25 cellular contexts compared by ENCODE assay signal in genomic region chr1:237191403-237191802, GRCh38.
DNase-seq lines count a peak whose midpoint lies in the region; ATAC-seq and TF ChIP-seq lines count a peak whose summit lies in the region.
"Had no signal": no experiment of that assay in that cellular context is flagged by ENCODE, and none has a peak within 500 bp of the region (broad histone marks: within the 10 kb centered on the region; RNA-seq: fewer than 3 reads in every experiment).

No MANE protein-coding gene starts in this region.

- H3K36me3 ChIP-seq in cardiac muscle cell, result no peaks in the 10 kb centered on the region
- H3K36me3 ChIP-seq in heart left ventricle, result no peaks in the 10 kb centered on the region
- H3K36me3 ChIP-seq in GM23338 (ENCODE audit: insufficient read depth), result no peaks in the 10 kb centered on the region
- no peaks in the 10 kb centered on the region for H3K36me3 ChIP-seq in suprapubic skin
- H3K36me3 ChIP-seq: BE2C, BLaER1 had no signal

- TF ChIP-seq POLR2A in heart left ventricle (IDR thresholded peaks at IDR 0.05), result no peak
- TF ChIP-seq POLR2A in suprapubic skin (IDR thresholded peaks at IDR 0.05), result no peak

- H3K4me3 ChIP-seq in cardiac muscle cell, result no peak overlapping the region
- H3K4me3 ChIP-seq in heart left ventricle, result no peak overlapping the region
- no peak overlapping the region for H3K4me3 ChIP-seq in GM23338
- H3K4me3 ChIP-seq in suprapubic skin, result no peak overlapping the region
- H3K4me3 ChIP-seq: A549, BLaER1 had no signal

- H3K4me1 ChIP-seq in cardiac muscle cell (ENCODE audit: low read depth), result peaks cover 8% of the 10 kb centered on the region
- peaks cover 0 to 85% (median 15%) of the 10 kb centered on the region in 12 donors for H3K4me1 ChIP-seq in heart left ventricle
- peaks cover 12% of the 10 kb centered on the region; the same call in 1 of the 2 replicates for H3K4me1 ChIP-seq in GM23338 (ENCODE audit: insufficient read depth)
- H3K4me1 ChIP-seq in suprapubic skin, result no peaks in the 10 kb centered on the region
- H3K4me1 ChIP-seq: A549, BE2C, BLaER1 had no signal

- TF ChIP-seq EP300 in suprapubic skin (IDR thresholded peaks at IDR 0.05), result no peak

- no peak for TF ChIP-seq CTCF in cardiac muscle cell (IDR thresholded peaks at IDR 0.05; ENCODE audit: low read depth, low read length)
- no peak for TF ChIP-seq CTCF in heart left ventricle (IDR thresholded peaks at IDR 0.05)
- no peak for TF ChIP-seq CTCF in GM23338 (conservative IDR thresholded peaks at IDR 0.05; ENCODE audit: low read depth in 2 of 2)
- no peak for TF ChIP-seq CTCF in suprapubic skin (IDR thresholded peaks at IDR 0.05)

- peaks cover 47% of the 10 kb centered on the region for H3K79me2 ChIP-seq in GM23338 (replicated peaks; ENCODE audit: insufficient read depth)

- no peaks in the 10 kb centered on the region for H3K27me3 ChIP-seq in cardiac muscle cell
- H3K27me3 ChIP-seq in heart left ventricle, result no peaks in the 10 kb centered on the region
- H3K27me3 ChIP-seq in GM23338 (ENCODE audit: insufficient read depth), result no peaks in the 10 kb centered on the region
- H3K27me3 ChIP-seq in suprapubic skin, result no peaks in the 10 kb centered on the region
- H3K27me3 ChIP-seq: BE2C, BLaER1 had no signal

- no peaks in the 10 kb centered on the region for H3K27me3 Mint-ChIP-seq in GM23338 (ENCODE audit: insufficient read depth, low read depth, poor library complexity)
- H3K27me3 Mint-ChIP-seq in activated naive CD8-positive, alpha-beta T cell treated with anti-CD3 and anti-CD28 coated beads for 36 hours, result peaks cover 3% of the 10 kb centered on the region

- no peak overlapping the region for H3K4me2 ChIP-seq in GM23338
- H3K4me2 ChIP-seq: A549, BLaER1 had no signal

- peaks cover 17% of the 10 kb centered on the region for H3K4me1 Mint-ChIP-seq in GM23338
- no peaks in the 10 kb centered on the region for H3K4me1 Mint-ChIP-seq in activated naive CD8-positive, alpha-beta T cell treated with anti-CD3 and anti-CD28 coated beads for 36 hours
- H3K4me1 Mint-ChIP-seq: CD14-positive monocyte; CD4-positive, alpha-beta memory T cell; CD4-positive, CD25-positive, alpha-beta regulatory T cell; CD8-positive, alpha-beta memory T cell had no signal

- no peaks in the 10 kb centered on the region for H4K20me1 ChIP-seq in GM23338 (replicated peaks; ENCODE audit: insufficient read depth)
- H4K20me1 ChIP-seq: BLaER1 had no signal

- H3K9me2 ChIP-seq in GM23338 (ENCODE audit: insufficient read depth), result no peaks in the 10 kb centered on the region

- no peaks in the 10 kb centered on the region for H3K36me3 Mint-ChIP-seq in GM23338 (ENCODE audit: low read depth)
- H3K36me3 Mint-ChIP-seq in activated naive CD8-positive, alpha-beta T cell treated with anti-CD3 and anti-CD28 coated beads for 36 hours, result no peaks in the 10 kb centered on the region
- H3K36me3 Mint-ChIP-seq: CD14-positive monocyte; CD4-positive, alpha-beta memory T cell; CD4-positive, CD25-positive, alpha-beta regulatory T cell; CD8-positive, alpha-beta memory T cell had no signal

- H3K4me3 Mint-ChIP-seq in GM23338, result no peak overlapping the region
- no peak overlapping the region for H3K4me3 Mint-ChIP-seq in activated naive CD8-positive, alpha-beta T cell treated with anti-CD3 and anti-CD28 coated beads for 36 hours
- H3K4me3 Mint-ChIP-seq: CD14-positive monocyte; CD4-positive, alpha-beta memory T cell; CD4-positive, CD25-positive, alpha-beta regulatory T cell; CD8-positive, alpha-beta memory T cell had no signal

- DNase-seq in cardiac muscle cell (ENCODE audit: low read depth in 1 of 2, low spot score in 1 of 2), result no peak
- no peak for DNase-seq in heart left ventricle
- peak; percentile 45 for DNase-seq in Ammon's horn (ENCODE audit: low spot score)
- no peak for DNase-seq in GM23338 (ENCODE audit: low spot score)
- no peak for DNase-seq in caudate nucleus (lab: John Stamatoyannopoulos, UW)
- DNase-seq in activated naive CD8-positive, alpha-beta T cell treated with anti-CD3 and anti-CD28 coated beads for 36 hours, result no peak
- no peak for DNase-seq in amygdala (lab: John Stamatoyannopoulos, UW)
- no peak for DNase-seq in suprapubic skin (ENCODE audit: low spot score in 2 of 2)
- DNase-seq: AML-193; BE2C; CD4-positive, alpha-beta memory T cell; CD4-positive, CD25-positive, alpha-beta regulatory T cell; CD8-positive, alpha-beta memory T cell; COR-L47; DMS 273 treated with DMSO at 0.1 percent for 48 hours; DMS153; DMS53; DMS79; DND-41; EL; GF-D8 had no signal

- 0 out of 2 replicates have a peak overlapping the region, but pooled peaks have one; percentile 36 for H3K27ac Mint-ChIP-seq in GM23338
- no peak overlapping the region for H3K27ac Mint-ChIP-seq in activated naive CD8-positive, alpha-beta T cell treated with anti-CD3 and anti-CD28 coated beads for 36 hours
- H3K27ac Mint-ChIP-seq: CD14-positive monocyte; CD4-positive, alpha-beta memory T cell; CD4-positive, CD25-positive, alpha-beta regulatory T cell; CD8-positive, alpha-beta memory T cell had no signal

- H3K9me3 Mint-ChIP-seq in GM23338, result no peaks in the 10 kb centered on the region
- no peaks in the 10 kb centered on the region for H3K9me3 Mint-ChIP-seq in activated naive CD8-positive, alpha-beta T cell treated with anti-CD3 and anti-CD28 coated beads for 36 hours
- H3K9me3 Mint-ChIP-seq: CD8-positive, alpha-beta memory T cell had no signal

- H3K9me3 ChIP-seq in cardiac muscle cell (ENCODE audit: low read depth) (no peaks in the 10 kb centered on the region), heart left ventricle (no peaks in the 10 kb centered on the region), suprapubic skin (no peaks in the 10 kb centered on the region)
- H3K9me3 ChIP-seq: A549, BE2C, BLaER1 had no signal

- intact Hi-C loops in heart left ventricle (cut with DNase I), result no loop called here

- no peaks in the 10 kb centered on the region for H3F3A ChIP-seq in GM23338 (replicated peaks; ENCODE audit: low read depth)

- no peak overlapping the region for H2AFZ ChIP-seq in GM23338

- no peak for ATAC-seq in heart left ventricle
- ATAC-seq in GM23338, result no peak
- ATAC-seq: A549 had no signal

- H3K27ac ChIP-seq in cardiac muscle cell (peak overlapping the region; percentile 41), heart left ventricle (peak overlapping the region in 6 of 12 donors; percentile 6 to 36 (median 20)), GM23338 (ENCODE audit: low read depth) (no peak overlapping the region), caudate nucleus (ENCODE audit: low read depth, low read length) (peak overlapping the region; percentile 44), suprapubic skin (no peak overlapping the region)
- H3K27ac ChIP-seq: 22Rv1, A549, BLaER1 had no signal

- 44 to 63% (median 56%) methylated on average over 9 of the region's 9 CpGs for WGBS in heart left ventricle, 4 donors
- 91% methylated on average over 9 of the region's 9 CpGs for WGBS in suprapubic skin

TF ChIP-seq in GM23338, 12 proteins besides CTCF, POLR2A, EP300 and RAD21 (continues in another document):
- TF ChIP-seq CREB1 (CRISPR knock-in tag; IDR thresholded peaks at IDR 0.05; ENCODE audit: low read depth), result no peak
- no peak for TF ChIP-seq POLR2AphosphoS5 (IDR thresholded peaks at IDR 0.05; ENCODE audit: low read depth)
- TF ChIP-seq EZH2phosphoT487 (IDR thresholded peaks at IDR 0.05; ENCODE audit: unreplicated experiment), result no peak

Comparison
In these comparisons a context has a peak if more than half of its experiments do, and no peak if none do; other contexts are left out.
1. H3K27ac ChIP-seq: peak in cardiac muscle cell (single experiment) and caudate nucleus (single experiment); none in GM23338 (single experiment) and suprapubic skin (single experiment).